Comparison of ENCODE assay signal across 16 cellular contexts in the genomic region with DNA sequence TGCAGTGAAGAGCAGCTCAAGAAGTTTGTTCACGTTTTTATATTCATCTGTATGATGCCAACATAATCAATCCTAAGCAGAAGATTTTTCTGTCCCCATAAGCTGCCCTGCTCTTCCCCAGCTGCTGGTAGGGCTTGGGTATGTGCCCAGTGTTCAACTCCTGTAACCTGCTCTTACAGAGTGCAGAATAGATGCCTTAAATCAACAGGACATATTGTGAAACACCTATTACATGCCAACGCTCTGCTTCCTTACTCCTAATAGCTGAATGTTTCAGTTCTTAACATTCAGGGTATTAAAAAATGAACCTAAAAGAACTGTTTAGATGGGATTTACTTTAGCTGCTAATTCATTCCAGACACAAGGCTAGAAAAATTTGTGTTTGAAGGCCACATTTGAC.
DNase-seq lines count a peak whose midpoint lies in the region; ATAC-seq and TF ChIP-seq lines count a peak whose summit lies in the region.
"Had no signal": no experiment of that assay in that cellular context is flagged by ENCODE, and none has a peak within 500 bp of the region (broad histone marks: within the 10 kb centered on the region; RNA-seq: fewer than 3 reads in every experiment).

No MANE protein-coding gene starts in this region.

- H3K79me2 ChIP-seq in osteoblast (ENCODE audit: insufficient read depth, low read length) = no peaks in the 10 kb centered on the region

- H3K4me1 Mint-ChIP-seq in endothelial cell (ENCODE audit: unreplicated experiment) = peaks cover 16% of the 10 kb centered on the region
- H3K4me1 Mint-ChIP-seq: activated CD4-positive, alpha-beta T cell treated with anti-CD3 and anti-CD28 coated beads for 36 hours; B cell had no signal

- H4K20me1 ChIP-seq in osteoblast (ENCODE audit: insufficient read depth, low read length) = no peaks in the 10 kb centered on the region

- peaks cover 0 to 5% (median 0%) of the 10 kb centered on the region in 12 donors for H3K9me3 ChIP-seq in heart left ventricle
- H3K9me3 ChIP-seq in osteoblast (ENCODE audit: low read depth, low read length) = no peaks in the 10 kb centered on the region
- H3K9me3 ChIP-seq: HAP-1 had no signal

- H3K4me1 ChIP-seq in heart left ventricle (peaks cover 0 to 15% (median 3%) of the 10 kb centered on the region in 12 donors), osteoblast (ENCODE audit: insufficient read depth, low read length) (peaks cover 19% of the 10 kb centered on the region)
- H3K4me1 ChIP-seq: HAP-1 had no signal

- TF ChIP-seq CTCF in heart left ventricle (IDR thresholded peaks at IDR 0.05) = no peak
- no peak for TF ChIP-seq CTCF in osteoblast (IDR thresholded peaks at IDR 0.05; ENCODE audit: extremely low read depth, low read depth, low read length)
- no peak for TF ChIP-seq CTCF in endothelial cell (IDR thresholded peaks at IDR 0.05; ENCODE audit: unreplicated experiment)

- peak overlapping the region; percentile 8 for H2AFZ ChIP-seq in osteoblast (ENCODE audit: low read length)

- WGBS in heart left ventricle, 4 donors = 36 to 45% (median 42%) methylated on average over 2 of the region's 2 CpGs

- no peak overlapping the region for H3K4me2 ChIP-seq in osteoblast (ENCODE audit: insufficient read depth, low read length)

- H3K27me3 Mint-ChIP-seq in endothelial cell (ENCODE audit: unreplicated experiment) = no peaks in the 10 kb centered on the region

- H3K4me3 ChIP-seq in heart left ventricle (no peak overlapping the region), osteoblast (ENCODE audit: insufficient read depth, low read length) (no peak overlapping the region)
- H3K4me3 ChIP-seq: HAP-1 had no signal

- DNase-seq in HT1080 (ENCODE audit: low read depth) = peak; percentile 50
- DNase-seq in amniotic epithelial cell (ENCODE audit: low read depth) = peak; percentile 76
- DNase-seq in heart left ventricle = peak in 1 of 5 donors; percentile 35
- DNase-seq in osteoblast (ENCODE audit: insufficient read length, low spot score, missing footprints) = peak; percentile 27
- no peak for DNase-seq in dedifferentiated amniotic fluid mesenchymal stem cell (ENCODE audit: extremely low spot score)
- DNase-seq in endothelial cell (ENCODE audit: low spot score) = no peak
- DNase-seq: activated CD4-positive, alpha-beta T cell treated with anti-CD3 and anti-CD28 coated beads for 36 hours; activated naive CD4-positive, alpha-beta T cell treated with Interleukin-2 at 50 U/mL for 16 hours; brain microvascular endothelial cell; endodermal cell; islet precursor cell; NCI-H2171 treated with DMSO at 0.1 percent for 48 hours; T1000 had no signal

- H3K36me3 Mint-ChIP-seq in endothelial cell (ENCODE audit: low read depth, unreplicated experiment) = no peaks in the 10 kb centered on the region

- H3K4me3 Mint-ChIP-seq in endothelial cell (ENCODE audit: unreplicated experiment) = no peak overlapping the region
- H3K4me3 Mint-ChIP-seq: activated CD4-positive, alpha-beta T cell treated with anti-CD3 and anti-CD28 coated beads for 36 hours; B cell; endodermal cell had no signal

- no peak for TF ChIP-seq POLR2A in heart left ventricle (IDR thresholded peaks at IDR 0.05)

- ATAC-seq in heart left ventricle (peak in 3 of 4 donors; percentile 67 to 75 (median 75)), GM21423 (IDR thresholded peaks at IDR 0.05; ENCODE audit: unreplicated experiment) (no peak)
- ATAC-seq: activated CD4-positive, alpha-beta T cell treated with anti-CD3 and anti-CD28 coated beads for 36 hours had no signal

- intact Hi-C loops in heart left ventricle (cut with DNase I) = loop anchor here in 1 of 10 donors (10.0 kb wide), 1 partner anchor 56 kb away; no protein-coding TSS in a partner anchor

- H3K9me3 Mint-ChIP-seq in endothelial cell (ENCODE audit: unreplicated experiment) = no peaks in the 10 kb centered on the region
- H3K9me3 Mint-ChIP-seq: endodermal cell had no signal

- H3K27ac ChIP-seq in heart left ventricle (peak overlapping the region in 6 of 12 donors; percentile 5 to 57 (median 24)), osteoblast (ENCODE audit: low read depth, low read length) (peak overlapping the region; percentile 23)
- H3K27ac ChIP-seq: brain microvascular endothelial cell had no signal

- H3K27me3 ChIP-seq in heart left ventricle (no peaks in the 10 kb centered on the region), osteoblast (ENCODE audit: insufficient read depth, low read length) (no peaks in the 10 kb centered on the region)
- H3K27me3 ChIP-seq: brain microvascular endothelial cell had no signal

- H3K36me3 ChIP-seq in heart left ventricle (no peaks in the 10 kb centered on the region), osteoblast (ENCODE audit: insufficient read depth, low read length) (no peaks in the 10 kb centered on the region)
- H3K36me3 ChIP-seq: brain microvascular endothelial cell, HAP-1 had no signal

- H3K27ac Mint-ChIP-seq in endothelial cell (ENCODE audit: unreplicated experiment) = no peak overlapping the region
- H3K27ac Mint-ChIP-seq: activated CD4-positive, alpha-beta T cell treated with anti-CD3 and anti-CD28 coated beads for 36 hours; B cell; endodermal cell had no signal

Comparison
In these comparisons a context has a peak if more than half of its experiments do, and no peak if none do; other contexts are left out.
1. DNase-seq: peak in HT1080 (single experiment), amniotic epithelial cell (single experiment) and osteoblast (single experiment); none in dedifferentiated amniotic fluid mesenchymal stem cell (single experiment) and endothelial cell (single experiment).